11 cellular contexts compared by ENCODE assay signal in genomic region chr1:17587693-17588047, GRCh38. TPM values are rescaled to one million over a fixed set of nuclear protein-coding genes. Genes with fewer than 3 reads are reported as not detected.
DNase-seq lines count a peak whose midpoint lies in the region; ATAC-seq, FAIRE-seq and TF ChIP-seq lines count a peak whose summit lies in the region.
"Had no signal": no experiment of that assay in that cellular context is flagged by ENCODE, and none has a peak within 500 bp of the region (broad histone marks: within the 10 kb centered on the region; RNA-seq: fewer than 3 reads in every experiment).

No MANE protein-coding gene starts in this region.

- no peaks in the 10 kb centered on the region for H3K4me1 Mint-ChIP-seq in natural killer cell
- H3K4me1 Mint-ChIP-seq: central memory CD8-positive, alpha-beta T cell had no signal

- no peak overlapping the region for H3K23ac ChIP-seq in H1 (ENCODE audit: insufficient read length)
- no peak overlapping the region for H3K23ac ChIP-seq in mesendoderm (ENCODE audit: low read length)

- no peak overlapping the region for H3K56ac ChIP-seq in H1 (replicated peaks; ENCODE audit: insufficient read length, low read depth, low read length)
- H3K56ac ChIP-seq in mesendoderm (ENCODE audit: low read length) = peak overlapping the region; percentile 91

- no peak overlapping the region for H3K9ac ChIP-seq in H1 (replicated peaks in 1 of 4; ENCODE audit: extremely low read depth in 1 of 4, low read depth in 3 of 4, low read length in 3 of 4)
- peak overlapping the region; percentile 25 for H3K9ac ChIP-seq in mesendoderm (ENCODE audit: low read length)
- H3K9ac ChIP-seq: KMS-11 had no signal

- TF ChIP-seq EP300 in H1 (IDR thresholded peaks at IDR 0.05; ENCODE audit: borderline replicate concordance in 1 of 2, low read depth in 2 of 2, low read length in 2 of 2) = peak in 1 of 2 experiments; percentile 85; a peak in 1 of 3 replicates

- H3K9me3 ChIP-seq in H1 (ENCODE audit: insufficient read depth in 2 of 2, low read depth in 1 of 2, low read length in 1 of 2) (no peaks in the 10 kb centered on the region), aorta (ENCODE audit: control insufficient read depth, low read length) (no peaks in the 10 kb centered on the region)

- POLR2A ChIA-PET in H1 (lab: Charles Lee; ENCODE audit: partially characterized antibody) = interaction anchor here (0.5 to 1.8 kb wide), 12 partner anchors 11 to 92 kb away, joined by 3 to 12 read pairs (median 3); no protein-coding TSS in a partner anchor

- TF ChIP-seq RAD21 in H1 (IDR thresholded peaks at IDR 0.05 in 1 of 2, conservative IDR thresholded peaks at IDR 0.05 in 1 of 2; ENCODE audit: low read depth in 2 of 2, low read length in 2 of 2) = no peak

- no peak overlapping the region for H4K8ac ChIP-seq in H1 (ENCODE audit: extremely low read depth, insufficient read depth, low read length)
- H4K8ac ChIP-seq in mesendoderm (ENCODE audit: low read depth, low read length) = no peak overlapping the region

- H4K20me1 ChIP-seq in H1 (replicated peaks in 1 of 2; ENCODE audit: control insufficient read depth in 1 of 2, insufficient read depth in 2 of 2, low read length in 2 of 2) = peaks cover 2 to 7% of the 10 kb centered on the region in 2 experiments

- 76% methylated on average over 3 of the region's 3 CpGs; no CpG with 5 or more reads in 1 of the 2 experiments for WGBS in H1 (ENCODE audit: extremely low coverage in 1 of 2, insufficient coverage in 1 of 2, insufficient read length in 1 of 2, insufficient replicate concordance in 2 of 2, low coverage in 1 of 2, low lambda C conversion rate in 2 of 2, missing lambda C conversion rate in 1 of 2), 2 experiments
- WGBS in mesendoderm (ENCODE audit: extremely low coverage, insufficient coverage, low lambda C conversion rate) = no CpG with 5 or more reads among the region's 3 CpGs
- WGBS in aorta, 2 donors = 17 to 26% methylated on average over 3 of the region's 3 CpGs

- H3K23me2 ChIP-seq in H1 (ENCODE audit: low read depth, low read length) = no peaks in the 10 kb centered on the region

- H2BK15ac ChIP-seq in H1 (ENCODE audit: low read length) = no peak overlapping the region
- no peak overlapping the region for H2BK15ac ChIP-seq in mesendoderm (replicated peaks; ENCODE audit: low read depth)

- DNase-seq in DMS 273 (lab: John Stamatoyannopoulos, UW; ENCODE audit: unreplicated experiment) (peak; percentile 69), DMS 273 treated with DMSO at 0.1 percent for 48 hours (lab: John Stamatoyannopoulos, UW) (no peak), H1 (ENCODE audit: low read depth in 1 of 2, low spot score in 2 of 2) (no peak), mesendoderm (peak; percentile 98), aorta (no peak), natural killer cell (no peak), midbrain (lab: John Stamatoyannopoulos, UW) (no peak)
- DNase-seq in stimulated activated CD4-positive, alpha-beta T cell treated with anti-CD3 and anti-CD28 coated beads, Interleukin-2, amount 100 ng/mL, for 48 hours = no peak

- H2BK20ac ChIP-seq in H1 (ENCODE audit: low read length) = no peak overlapping the region

- H3K27me3 ChIP-seq in H1 (replicated peaks in 1 of 4; ENCODE audit: control insufficient read depth in 3 of 4, extremely low read depth in 1 of 4, insufficient read depth in 3 of 4, low read length in 3 of 4) = no peaks in the 10 kb centered on the region
- H3K27me3 ChIP-seq in mesendoderm (ENCODE audit: insufficient read depth, low read length, poor library complexity) = no peaks in the 10 kb centered on the region
- no peaks in the 10 kb centered on the region for H3K27me3 ChIP-seq in aorta (ENCODE audit: control insufficient read depth in 1 of 2, insufficient read depth in 2 of 2, low read length in 1 of 2)

- FAIRE-seq in H1 (lab: Jason Lieb, UNC) = peak; percentile 50

- H3K79me2 ChIP-seq in H1 (ENCODE audit: control insufficient read depth in 1 of 2, insufficient read depth in 2 of 2, low read length in 2 of 2) = peaks cover 0 to 14% of the 10 kb centered on the region in 2 experiments; a peak in 1 of 4 replicates
- peaks cover 15% of the 10 kb centered on the region for H3K79me2 ChIP-seq in mesendoderm (ENCODE audit: control insufficient read depth, insufficient read depth, low read length)

- no peaks in the 10 kb centered on the region for H3K36me3 Mint-ChIP-seq in natural killer cell

- no peak overlapping the region for H3K4me3 Mint-ChIP-seq in natural killer cell
- H3K4me3 Mint-ChIP-seq: central memory CD8-positive, alpha-beta T cell had no signal

- H3K4ac ChIP-seq in H1 (replicated peaks; ENCODE audit: insufficient read length, low read depth, low read length) = no peak overlapping the region
- H3K4ac ChIP-seq in mesendoderm (ENCODE audit: low read depth, low read length) = peak overlapping the region; percentile 28

- H2BK5ac ChIP-seq in H1 (ENCODE audit: low read depth, low read length) (peak overlapping the region; percentile 92), mesendoderm (ENCODE audit: low read length) (peak overlapping the region; percentile 92)

- H3K9me3 Mint-ChIP-seq in natural killer cell = no peaks in the 10 kb centered on the region
- H3K9me3 Mint-ChIP-seq: central memory CD8-positive, alpha-beta T cell had no signal

- H3K27ac ChIP-seq in H1 (ENCODE audit: low read depth, low read length) (peak overlapping the region; percentile 64; the same call in 1 of the 2 replicates), mesendoderm (ENCODE audit: low read depth, low read length) (peak overlapping the region; percentile 81), aorta (ENCODE audit: low read depth in 1 of 2, low read length in 2 of 2) (peak overlapping the region; percentile 64 to 89)
- H3K27ac ChIP-seq: 22Rv1, KMS-11 had no signal

- H4K5ac ChIP-seq in H1 (ENCODE audit: insufficient read length, low read depth, low read length) (no peak overlapping the region), mesendoderm (ENCODE audit: low read length) (no peak overlapping the region)

- H3K27me3 Mint-ChIP-seq in natural killer cell (ENCODE audit: low read depth in 2 of 2) = no peaks in the 10 kb centered on the region

- H3K79me1 ChIP-seq in H1 (ENCODE audit: low read depth, low read length) (peaks cover 12% of the 10 kb centered on the region), mesendoderm (ENCODE audit: low read length) (peaks cover 23% of the 10 kb centered on the region)

- peak overlapping the region in 1 of 4 experiments; percentile 34; a peak in 2 of 8 replicates for H3K4me3 ChIP-seq in H1 (ENCODE audit: extremely low read depth in 1 of 4, insufficient read depth in 2 of 4, low read depth in 3 of 4, low read length in 4 of 4)
- H3K4me3 ChIP-seq in mesendoderm (ENCODE audit: low read length) = no peak overlapping the region
- H3K4me3 ChIP-seq in aorta (ENCODE audit: low read length in 2 of 2) = no peak overlapping the region

- no peak for TF ChIP-seq POLR2A in H1 (IDR thresholded peaks at IDR 0.05; ENCODE audit: control extremely low read depth in 1 of 2, low read depth in 2 of 2, low read length in 2 of 2)

- peak overlapping the region; percentile 16 to 40; a peak in 3 of 4 replicates for H3K4me2 ChIP-seq in H1 (ENCODE audit: insufficient read depth in 1 of 2, low read depth in 2 of 2, low read length in 2 of 2)
- H3K4me2 ChIP-seq in mesendoderm (ENCODE audit: low read length) = no peak overlapping the region
- H3K4me2 ChIP-seq: KMS-11 had no signal

- ATAC-seq in aorta (ENCODE audit: low FRiP score) (no peak), natural killer cell (no peak)

- no peak for TF ChIP-seq CTCF in H1 (IDR thresholded peaks at IDR 0.05; ENCODE audit: control extremely low read depth in 1 of 3, insufficient read depth in 1 of 3, low read depth in 1 of 3, low read length in 3 of 3)
- TF ChIP-seq CTCF in natural killer cell (IDR thresholded peaks at IDR 0.05) = no peak

- H3K4me1 ChIP-seq in H1 (replicated peaks in 1 of 4; ENCODE audit: control insufficient read depth in 3 of 4, insufficient read depth in 4 of 4, low read length in 3 of 4) = peaks cover 10 to 35% (median 24%) of the 10 kb centered on the region in 4 experiments
- peaks cover 35% of the 10 kb centered on the region for H3K4me1 ChIP-seq in mesendoderm (ENCODE audit: control insufficient read depth, low read depth, low read length)
- peaks cover 0 to 2% of the 10 kb centered on the region in 2 donors for H3K4me1 ChIP-seq in aorta (ENCODE audit: control insufficient read depth in 1 of 2, insufficient read depth in 2 of 2, low read length in 2 of 2)

- no peak overlapping the region for H4K91ac ChIP-seq in H1 (replicated peaks; ENCODE audit: insufficient read length, low read length)

- H3K27ac Mint-ChIP-seq in natural killer cell = no peak overlapping the region

- H3K14ac ChIP-seq in H1 (ENCODE audit: insufficient read length) = no peak overlapping the region

- H3K18ac ChIP-seq in H1 (ENCODE audit: extremely low read depth, low read length) (peak overlapping the region; percentile 78), mesendoderm (ENCODE audit: low read length) (peak overlapping the region; percentile 47)

- H2BK120ac ChIP-seq in H1 (replicated peaks; ENCODE audit: low read depth, low read length) (no peak overlapping the region), mesendoderm (ENCODE audit: low read depth, low read length) (peak overlapping the region; percentile 52)

- no peak overlapping the region for H2BK12ac ChIP-seq in H1 (ENCODE audit: low read depth, low read length)

- H2AK5ac ChIP-seq in H1 (ENCODE audit: low read depth, low read length) (no peak overlapping the region), mesendoderm (ENCODE audit: low read length) (no peak overlapping the region)

- no peak overlapping the region for H2AFZ ChIP-seq in H1 (ENCODE audit: low read length)

- peaks cover 0 to 8% (median under 1%) of the 10 kb centered on the region in 4 experiments; a peak in 3 of 8 replicates for H3K36me3 ChIP-seq in H1 (ENCODE audit: control insufficient read depth in 2 of 4, insufficient read depth in 4 of 4, low read length in 3 of 4)
- no peaks in the 10 kb centered on the region for H3K36me3 ChIP-seq in mesendoderm (ENCODE audit: control insufficient read depth, insufficient read depth, low read length)
- H3K36me3 ChIP-seq in aorta (ENCODE audit: control insufficient read depth in 1 of 2, insufficient read depth in 2 of 2, low read length in 1 of 2) = no peaks in the 10 kb centered on the region

- CTCF ChIA-PET in H1 (lab: Charles Lee; ENCODE audit: partially characterized antibody) = interaction anchor here (1.0 to 86.2 kb wide), 9 partner anchors 10 to 104 kb away, joined by 3 to 1640 read pairs (median 7); no protein-coding TSS in a partner anchor

- intact Hi-C loops in aorta (cut with DNase I) = loop anchor here in 1 of 2 donors (5.0 kb wide), 2 partner anchors 35 to 40 kb away; no protein-coding TSS in a partner anchor
- intact Hi-C loops in natural killer cell (cut with micrococcal nuclease) = no loop called here

RNA-seq across cellular contexts. Expression of gene ARHGEF10L, which starts 48.2 kb away (rescaled TPM):
- 38.0 and 39.6 TPM in 2 replicates for total RNA-seq in H1 (2021; fragmentation: NEBNext Ultra II Directional; extraction: Animal tissue kit (Norgen Biotek cat#: 25700))
- polyA plus RNA-seq in H1 (2011; rRNA removed) (33.6 and 55.3 TPM in 2 replicates), aorta (100 to 1,000 TPM in 1 of 2 donors, 10 to 100 TPM in 1; 24.0 to 122 TPM)
- 43.2 TPM for polyA plus RNA-seq in H1 (2011; cell fraction: cytosol; rRNA removed)
- polyA plus RNA-seq in H1 (2011; cell fraction: nucleus; rRNA removed) = 171 TPM
- 23.6 to 37.7 TPM (median 33.8 TPM) in 4 replicates for polyA plus RNA-seq in H1 (2012, experiment 1 of 2)
- 27.2 TPM for polyA plus RNA-seq in H1 (2012, experiment 2 of 2)
- polyA plus RNA-seq in H1 (2013, experiment 1 of 2) = 17.0 TPM
- polyA plus RNA-seq in H1 (2013, experiment 2 of 2) = 16.9 TPM
- 46.7 and 47.4 TPM in 2 replicates for polyA minus RNA-seq in H1 (2011; rRNA and poly(A)+ RNA removed)
- polyA minus RNA-seq in H1 (2011; cell fraction: cytosol; rRNA and poly(A)+ RNA removed) = 33.8 TPM
- 74.8 TPM for polyA minus RNA-seq in H1 (2011; cell fraction: nucleus; rRNA and poly(A)+ RNA removed)
- polyA plus RNA-seq in mesendoderm (2013, experiment 1 of 2) = 7.9 TPM
- 7.7 TPM for polyA plus RNA-seq in mesendoderm (2013, experiment 2 of 2)
- total RNA-seq in aorta (100 to 1,000 TPM; 143 to 190 TPM), natural killer cell (1 to 10 TPM in 1 of 3 donors, under 1 TPM in 2; 0.70 to 1.7 (median 0.94) TPM)

Comparison
In these comparisons a context has a peak if more than half of its experiments do, and no peak if none do; other contexts are left out.
1. DNase-seq: peak in DMS 273 (single experiment) and mesendoderm (single experiment); none in DMS 273 treated with DMSO at 0.1 percent for 48 hours (single experiment), H1 (0 of 2), aorta (0 of 2), natural killer cell (single experiment), stimulated activated CD4-positive, alpha-beta T cell treated with anti-CD3 and anti-CD28 coated beads, Interleukin-2, amount 100 ng/mL, for 48 hours (0 of 2) and midbrain (single experiment).
2. RNA of gene ARHGEF10L, which starts 48.2 kb away (total RNA-seq): 143 to 190 TPM in aorta and 38.0 to 39.6 TPM in H1; 0.70 to 1.7 TPM in natural killer cell; every median in the first group is over 10 times any median in the second.
3. Peak in every context shown above with its lines, with median percentiles within 50 percentile points of each other: H3K27ac ChIP-seq.